Comparison of ENCODE assay signal across 30 cellular contexts in genomic region chr11:117610901-117611300, GRCh38.
DNase-seq lines count a peak whose midpoint lies in the region; ATAC-seq and TF ChIP-seq lines count a peak whose summit lies in the region.
"Had no signal": no experiment of that assay in that cellular context is flagged by ENCODE, and none has a peak within 500 bp of the region (broad histone marks: within the 10 kb centered on the region; RNA-seq: fewer than 3 reads in every experiment).

No MANE protein-coding gene starts in this region.

- H3K4me1 ChIP-seq in HEK293 (ENCODE audit: control insufficient read depth, insufficient read depth, low read length) = no peaks in the 10 kb centered on the region
- peaks cover 43% of the 10 kb centered on the region for H3K4me1 ChIP-seq in OCI-LY3 (ENCODE audit: low read length)
- H3K4me1 ChIP-seq in neuronal stem cell (ENCODE audit: control insufficient read depth in 2 of 2, insufficient read depth in 1 of 2, low read depth in 1 of 2, low read length in 2 of 2) = peaks cover 0 to 11% of the 10 kb centered on the region in 2 donors
- no peaks in the 10 kb centered on the region for H3K4me1 ChIP-seq in gastroesophageal sphincter
- H3K4me1 ChIP-seq: lower lobe of right lung, parathyroid adenoma, right lobe of liver, stomach, tibial nerve had no signal

- H2AK5ac ChIP-seq in neuronal stem cell (ENCODE audit: low read depth, low read length) = no peak overlapping the region

- H2BK15ac ChIP-seq in neuronal stem cell (ENCODE audit: low read length) = no peak overlapping the region

- no peak overlapping the region for H3K14ac ChIP-seq in neuronal stem cell (ENCODE audit: low read length)

- H3K79me1 ChIP-seq in neuronal stem cell (ENCODE audit: low read depth, low read length) = no peaks in the 10 kb centered on the region

- H2BK120ac ChIP-seq in neuronal stem cell (ENCODE audit: low read depth, low read length) = no peak overlapping the region

- H3K4me3 Mint-ChIP-seq in activated T-helper 1 cell treated with anti-CD3 and anti-CD28 coated beads, Interleukin-12 subunit alpha, Interleukin-12 subunit beta, Interleukin-2, Interleukin-4 antibody, amounts not matched to agents 30 ng/mL and 10 ng/mL and 1 ng/mL, durations not matched to agents 14 hours and 24 hours and 36 hours = no peak overlapping the region
- H3K4me3 Mint-ChIP-seq in natural killer cell treated with Interleukin-12 subunit alpha and Interleukin-12 subunit beta and Interleukin-15 and Interleukin-18, amount 100 ng/mL, for 72 hours = no peak overlapping the region
- H3K4me3 Mint-ChIP-seq: CD4-positive, alpha-beta T cell; nephron progenitor cell; WTC11 had no signal

- H3K27ac Mint-ChIP-seq in activated T-helper 1 cell treated with anti-CD3 and anti-CD28 coated beads, Interleukin-12 subunit alpha, Interleukin-12 subunit beta, Interleukin-2, Interleukin-4 antibody, amounts not matched to agents 30 ng/mL and 10 ng/mL and 1 ng/mL, durations not matched to agents 14 hours and 24 hours and 36 hours = no peak overlapping the region
- H3K27ac Mint-ChIP-seq in natural killer cell treated with Interleukin-12 subunit alpha and Interleukin-12 subunit beta and Interleukin-15 and Interleukin-18, amount 100 ng/mL, for 72 hours = no peak overlapping the region
- H3K27ac Mint-ChIP-seq: activated naive CD4-positive, alpha-beta T cell treated with anti-CD3 and anti-CD28 coated beads, Interleukin-2, amount 50 U/mL, for 72 hours; CD4-positive, alpha-beta T cell; nephron progenitor cell; WTC11 had no signal

- no peaks in the 10 kb centered on the region for H3K9me3 ChIP-seq in HEK293 (ENCODE audit: control insufficient read depth, insufficient read depth, low read depth, low read length)
- no peaks in the 10 kb centered on the region for H3K9me3 ChIP-seq in OCI-LY3 (ENCODE audit: insufficient read depth, low read length)
- no peaks in the 10 kb centered on the region for H3K9me3 ChIP-seq in neuronal stem cell (replicated peaks in 1 of 2; ENCODE audit: control insufficient read depth in 2 of 2, insufficient read depth in 1 of 2, low read depth in 1 of 2, low read length in 2 of 2)
- peaks cover 0 to 12% (median 0%) of the 10 kb centered on the region in 3 donors for H3K9me3 ChIP-seq in gastroesophageal sphincter
- H3K9me3 ChIP-seq: lower lobe of right lung, mucosa of descending colon, right lobe of liver had no signal

- TF ChIP-seq CTCF in HEK293 (tag by site-specific recombination; IDR thresholded peaks at IDR 0.05) (no peak), OCI-LY3 (IDR thresholded peaks at IDR 0.05; ENCODE audit: low read depth, low read length) (no peak), gastroesophageal sphincter (IDR thresholded peaks at IDR 0.05) (no peak)

- no peak overlapping the region for H4K91ac ChIP-seq in neuronal stem cell (ENCODE audit: low read depth, low read length, poor library complexity)

- no peaks in the 10 kb centered on the region for H4K20me1 ChIP-seq in OCI-LY3 (ENCODE audit: insufficient read depth, low read length)

- no peaks in the 10 kb centered on the region for H3K36me3 ChIP-seq in HEK293 (ENCODE audit: control insufficient read depth in 2 of 2, insufficient read depth in 1 of 2, low read length in 2 of 2)
- H3K36me3 ChIP-seq in OCI-LY3 (replicated peaks; ENCODE audit: low read depth, low read length) = no peaks in the 10 kb centered on the region
- no peaks in the 10 kb centered on the region for H3K36me3 ChIP-seq in neuronal stem cell (replicated peaks in 1 of 2; ENCODE audit: control insufficient read depth in 2 of 2, insufficient read depth in 2 of 2, low read length in 2 of 2)
- H3K36me3 ChIP-seq in gastroesophageal sphincter = peaks cover 0 to 6% of the 10 kb centered on the region in 2 donors
- H3K36me3 ChIP-seq: lower lobe of right lung, right lobe of liver, stomach, tibial nerve had no signal

- H3K23ac ChIP-seq in neuronal stem cell (ENCODE audit: low read depth, low read length, poor library complexity) = no peak overlapping the region

- H3K18ac ChIP-seq in neuronal stem cell (ENCODE audit: low read length) = peak overlapping the region; percentile 25

- TF ChIP-seq EP300 in gastroesophageal sphincter (IDR thresholded peaks at IDR 0.05) = no peak

- no peaks in the 10 kb centered on the region for H3K9me3 Mint-ChIP-seq in activated T-helper 1 cell treated with anti-CD3 and anti-CD28 coated beads, Interleukin-12 subunit alpha, Interleukin-12 subunit beta, Interleukin-2, Interleukin-4 antibody, amounts not matched to agents 30 ng/mL and 10 ng/mL and 1 ng/mL, durations not matched to agents 14 hours and 24 hours and 36 hours
- H3K9me3 Mint-ChIP-seq in natural killer cell treated with Interleukin-12 subunit alpha and Interleukin-12 subunit beta and Interleukin-15 and Interleukin-18, amount 100 ng/mL, for 72 hours = no peaks in the 10 kb centered on the region
- H3K9me3 Mint-ChIP-seq: CD4-positive, alpha-beta T cell; WTC11 had no signal

- H3K27me3 ChIP-seq in OCI-LY3 (ENCODE audit: low read depth, low read length) = 0 out of 2 replicates have a peak, but pooled peaks cover 6% of the 10 kb centered on the region
- peaks cover 0 to 24% (median 0%) of the 10 kb centered on the region in 3 experiments for H3K27me3 ChIP-seq in neuronal stem cell (ENCODE audit: control insufficient read depth in 3 of 3, insufficient read depth in 3 of 3, low read depth in 1 of 3, low read length in 3 of 3)
- peaks cover 53% of the 10 kb centered on the region for H3K27me3 ChIP-seq in gastroesophageal sphincter
- H3K27me3 ChIP-seq: dorsolateral prefrontal cortex, right lobe of liver had no signal

- peaks cover 12% of the 10 kb centered on the region for H3K27me3 Mint-ChIP-seq in activated T-helper 1 cell treated with anti-CD3 and anti-CD28 coated beads, Interleukin-12 subunit alpha, Interleukin-12 subunit beta, Interleukin-2, Interleukin-4 antibody, amounts not matched to agents 30 ng/mL and 10 ng/mL and 1 ng/mL, durations not matched to agents 14 hours and 24 hours and 36 hours (ENCODE audit: insufficient read depth)
- peaks cover 31 to 47% of the 10 kb centered on the region in 2 donors for H3K27me3 Mint-ChIP-seq in natural killer cell treated with Interleukin-12 subunit alpha and Interleukin-12 subunit beta and Interleukin-15 and Interleukin-18, amount 100 ng/mL, for 72 hours

- H3K4ac ChIP-seq in neuronal stem cell (ENCODE audit: low read length) = no peak overlapping the region

- DNase-seq in Daoy (ENCODE audit: low read depth) (peak; percentile 73), neuronal stem cell (ENCODE audit: low spot score) (no peak)
- DNase-seq in activated T-helper 1 cell treated with anti-CD3 and anti-CD28 coated beads, Interleukin-12 subunit alpha, Interleukin-12 subunit beta, Interleukin-2, Interleukin-4 antibody, amounts not matched to agents 30 ng/mL and 10 ng/mL and 1 ng/mL, durations not matched to agents 14 hours and 24 hours and 36 hours (ENCODE audit: low spot score) = no peak
- DNase-seq in natural killer cell treated with Interleukin-12 subunit alpha and Interleukin-12 subunit beta and Interleukin-15 and Interleukin-18, amount 100 ng/mL, for 72 hours (ENCODE audit: low spot score) = no peak
- DNase-seq: anterior cingulate cortex; CD4-positive, alpha-beta T cell; central memory CD4-positive, alpha-beta T cell; DMS 273 treated with DMSO at 0.1 percent for 48 hours; GDM1; glutamatergic neuron; Kasumi-1; kidney; lower lobe of right lung; mucosa of descending colon; NCI-H2029; NCI-H524; nephron progenitor cell; right lobe of liver; SHP77; stomach; SW 1271; T1000 had no signal

- H2BK5ac ChIP-seq in neuronal stem cell (ENCODE audit: low read length) = no peak overlapping the region

- H3K27ac ChIP-seq in HEK293 (ENCODE audit: extremely low read depth, low read depth, low read length) = no peak overlapping the region
- no peak overlapping the region for H3K27ac ChIP-seq in OCI-LY3 (ENCODE audit: low read length)
- H3K27ac ChIP-seq in neuronal stem cell (replicated peaks; ENCODE audit: low read length) = no peak overlapping the region
- H3K27ac ChIP-seq in gastroesophageal sphincter = no peak overlapping the region
- H3K27ac ChIP-seq: lower lobe of right lung, parathyroid adenoma, right lobe of liver, stomach, tibial nerve had no signal

- no peak overlapping the region for H2BK12ac ChIP-seq in neuronal stem cell (ENCODE audit: low read length)

- H3K79me2 ChIP-seq in OCI-LY3 (ENCODE audit: low read length) = no peaks in the 10 kb centered on the region
- H3K79me2 ChIP-seq: parathyroid adenoma had no signal

- WGBS in neuronal stem cell (ENCODE audit: extremely low coverage in 2 of 2, insufficient read length in 2 of 2, insufficient replicate concordance in 1 of 2), 2 donors = no CpG with 5 or more reads among the region's 4 CpGs
- WGBS in gastroesophageal sphincter (ENCODE audit: low coverage in 1 of 2), 2 donors = 30 to 69% methylated on average over 1 to 3 of the region's 4 CpGs

- H3K4me1 Mint-ChIP-seq in activated T-helper 1 cell treated with anti-CD3 and anti-CD28 coated beads, Interleukin-12 subunit alpha, Interleukin-12 subunit beta, Interleukin-2, Interleukin-4 antibody, amounts not matched to agents 30 ng/mL and 10 ng/mL and 1 ng/mL, durations not matched to agents 14 hours and 24 hours and 36 hours (ENCODE audit: low read depth) = peaks cover 39% of the 10 kb centered on the region
- H3K4me1 Mint-ChIP-seq in natural killer cell treated with Interleukin-12 subunit alpha and Interleukin-12 subunit beta and Interleukin-15 and Interleukin-18, amount 100 ng/mL, for 72 hours (ENCODE audit: low read depth in 2 of 2) = peaks cover 6 to 17% of the 10 kb centered on the region in 2 donors

- no peaks in the 10 kb centered on the region for H3K36me3 Mint-ChIP-seq in activated T-helper 1 cell treated with anti-CD3 and anti-CD28 coated beads, Interleukin-12 subunit alpha, Interleukin-12 subunit beta, Interleukin-2, Interleukin-4 antibody, amounts not matched to agents 30 ng/mL and 10 ng/mL and 1 ng/mL, durations not matched to agents 14 hours and 24 hours and 36 hours (ENCODE audit: low read depth)
- H3K36me3 Mint-ChIP-seq in natural killer cell treated with Interleukin-12 subunit alpha and Interleukin-12 subunit beta and Interleukin-15 and Interleukin-18, amount 100 ng/mL, for 72 hours = no peaks in the 10 kb centered on the region
- H3K36me3 Mint-ChIP-seq: WTC11 had no signal

- intact Hi-C loops in activated T-helper 1 cell treated with anti-CD3 and anti-CD28 coated beads, Interleukin-12 subunit alpha, Interleukin-12 subunit beta, Interleukin-2, Interleukin-4 antibody, amounts not matched to agents 30 ng/mL and 10 ng/mL and 1 ng/mL, durations not matched to agents 14 hours and 24 hours and 36 hours (cut with micrococcal nuclease) = loop anchor here (2.0 kb wide), 1 partner anchor 14 kb away; no protein-coding TSS in a partner anchor

- peak overlapping the region; percentile 75; the same call in 1 of the 2 replicates for H3K4me2 ChIP-seq in OCI-LY3 (ENCODE audit: low read length)
- no peak overlapping the region for H3K4me2 ChIP-seq in neuronal stem cell (ENCODE audit: insufficient read depth, low read length, poor library complexity, severe bottlenecking)

- no peak for TF ChIP-seq POLR2A in gastroesophageal sphincter (IDR thresholded peaks at IDR 0.05)

- POLR2A ChIA-PET in HEK293 (lab: Yijun Ruan, JAX) = no interaction called here

- no peak overlapping the region for H3K9ac ChIP-seq in OCI-LY3 (ENCODE audit: low read length)
- H3K9ac ChIP-seq in neuronal stem cell (ENCODE audit: low read depth, low read length, poor library complexity) = no peak overlapping the region
- H3K9ac ChIP-seq: parathyroid adenoma had no signal

- no peak overlapping the region for H4K8ac ChIP-seq in neuronal stem cell (ENCODE audit: low read depth, low read length)

- H2AFZ ChIP-seq in OCI-LY3 (ENCODE audit: low read depth, low read length) (no peak overlapping the region), neuronal stem cell (ENCODE audit: low read length) (no peak overlapping the region)
- H2AFZ ChIP-seq: parathyroid adenoma had no signal

- CTCF ChIA-PET in HEK293 (lab: Yijun Ruan, JAX) = interaction anchor here (1.1 to 1.6 kb wide), 3 partner anchors 11 to 185 kb away, joined by 4 to 5 read pairs (median 4); no protein-coding TSS in a partner anchor

- no peak for ATAC-seq in natural killer cell treated with Interleukin-12 subunit alpha and Interleukin-12 subunit beta and Interleukin-15 and Interleukin-18, amount 100 ng/mL, for 72 hours
- no peak for ATAC-seq in gastroesophageal sphincter
- ATAC-seq: lower lobe of right lung, mucosa of descending colon, right lobe of liver, WTC11 had no signal

- H3K4me3 ChIP-seq in HEK293 (ENCODE audit: low read depth, low read length) (no peak overlapping the region), OCI-LY3 (ENCODE audit: low read length) (no peak overlapping the region), neuronal stem cell (ENCODE audit: low read length in 2 of 2) (no peak overlapping the region), gastroesophageal sphincter (no peak overlapping the region)
- H3K4me3 ChIP-seq: dorsolateral prefrontal cortex, lower lobe of right lung, mucosa of descending colon, right lobe of liver, stomach, tibial nerve had no signal
